In genomic region chr6:160261991-160262718, GRCh38 we compare ENCODE assay signal across 20 cellular contexts. TPM values are rescaled to one million over a fixed set of nuclear protein-coding genes. Genes with fewer than 3 reads are reported as not detected.
A peak's percentile ranks its signal among the peaks of the same experiment; 100 is the strongest.
DNase-seq lines count a peak whose midpoint lies in the region; ATAC-seq, FAIRE-seq and TF ChIP-seq lines count a peak whose summit lies in the region.
"Had no signal": no experiment of that assay in that cellular context is flagged by ENCODE, and none has a peak within 500 bp of the region (broad histone marks: within the 10 kb centered on the region; RNA-seq: fewer than 3 reads in every experiment).

No MANE protein-coding gene starts in this region.

- no peak overlapping the region for H3K4ac ChIP-seq in H1 (replicated peaks; ENCODE audit: insufficient read length, low read depth, low read length)

- H3K9me2 ChIP-seq in Karpas-422 (replicated peaks; ENCODE audit: insufficient read depth, low read length): no peaks in the 10 kb centered on the region

- H3K27ac ChIP-seq in Karpas-422 (ENCODE audit: low read length): no peak overlapping the region
- H3K27ac ChIP-seq in H1 (ENCODE audit: low read depth, low read length): no peak overlapping the region
- H3K27ac ChIP-seq: left lung had no signal

- H3K23me2 ChIP-seq in H1 (ENCODE audit: low read depth, low read length): no peaks in the 10 kb centered on the region

- no peaks in the 10 kb centered on the region for H3K9me3 Mint-ChIP-seq in neural crest cell
- H3K9me3 Mint-ChIP-seq: activated T-helper 1 cell treated with anti-CD3 and anti-CD28 coated beads, Interleukin-12 subunit alpha, Interleukin-12 subunit beta, Interleukin-2, Interleukin-4 antibody, amounts not matched to agents 30 ng/mL and 10 ng/mL and 1 ng/mL, durations not matched to agents 14 hours and 24 hours and 36 hours; natural killer cell had no signal

- no peak overlapping the region for H3K18ac ChIP-seq in H1 (ENCODE audit: extremely low read depth, low read length)

- no peak for TF ChIP-seq EP300 in H1 (IDR thresholded peaks at IDR 0.05; ENCODE audit: borderline replicate concordance in 1 of 2, low read depth in 2 of 2, low read length in 2 of 2)

- H3K79me1 ChIP-seq in H1 (ENCODE audit: low read depth, low read length): no peaks in the 10 kb centered on the region

- peaks cover 9% of the 10 kb centered on the region for H3K4me1 Mint-ChIP-seq in neural crest cell
- H3K4me1 Mint-ChIP-seq: CD14-positive monocyte had no signal

- no peak overlapping the region for H3K56ac ChIP-seq in H1 (replicated peaks; ENCODE audit: insufficient read length, low read depth, low read length)

- H3K4me3 Mint-ChIP-seq in neural crest cell: no peak overlapping the region
- H3K4me3 Mint-ChIP-seq: activated T-helper 1 cell treated with anti-CD3 and anti-CD28 coated beads, Interleukin-12 subunit alpha, Interleukin-12 subunit beta, Interleukin-2, Interleukin-4 antibody, amounts not matched to agents 30 ng/mL and 10 ng/mL and 1 ng/mL, durations not matched to agents 14 hours and 24 hours and 36 hours; CD14-positive monocyte; natural killer cell had no signal

- H2AK5ac ChIP-seq in H1 (ENCODE audit: low read depth, low read length): 0 out of 2 replicates have a peak overlapping the region, but pooled peaks have one; percentile 19

- ATAC-seq in HG03521 (IDR thresholded peaks at IDR 0.05; ENCODE audit: unreplicated experiment): no peak
- no peak for ATAC-seq in GM19397 (IDR thresholded peaks at IDR 0.05; ENCODE audit: unreplicated experiment)
- ATAC-seq: left lung, natural killer cell had no signal

- H3K4me1 ChIP-seq in Karpas-422 (ENCODE audit: low read length): no peaks in the 10 kb centered on the region
- peaks cover 0 to 17% (median 10%) of the 10 kb centered on the region in 4 experiments; a peak in 4 of 7 replicates for H3K4me1 ChIP-seq in H1 (replicated peaks in 1 of 4; ENCODE audit: control insufficient read depth in 3 of 4, insufficient read depth in 4 of 4, low read length in 3 of 4)
- H3K4me1 ChIP-seq: left lung had no signal

- no peak overlapping the region for H2AFZ ChIP-seq in Karpas-422 (ENCODE audit: low read length)
- no peak overlapping the region for H2AFZ ChIP-seq in H1 (ENCODE audit: low read length)

- CTCF ChIA-PET in H1 (lab: Charles Lee; ENCODE audit: partially characterized antibody): interaction anchor here (0.7 to 4.7 kb wide), 15 partner anchors 9 to 189 kb away, joined by 3 to 26 read pairs (median 5); no protein-coding TSS in a partner anchor

- DNase-seq in ELR (ENCODE audit: low read depth) (peak; percentile 37), Karpas-422 (peak; percentile 56), H1 (ENCODE audit: low read depth in 1 of 2, low spot score in 2 of 2) (no peak), neural crest cell (ENCODE audit: low read depth, low spot score) (no peak), NCI-H187 (lab: John Stamatoyannopoulos, UW) (no peak), cerebellum (ENCODE audit: low spot score) (no peak)
- DNase-seq: activated CD4-positive, alpha-beta T cell treated with anti-CD3 and anti-CD28 coated beads, Interleukin-2, amount 50 U/mL, for 4 hours; aorta; effector CD4-positive, alpha-beta T cell; GF-D8; left lung; natural killer cell had no signal

- peak overlapping the region; percentile 74; the same call in 1 of the 2 replicates for H2BK20ac ChIP-seq in H1 (ENCODE audit: low read length)

- POLR2A ChIA-PET in H1 (lab: Charles Lee; ENCODE audit: partially characterized antibody): interaction anchor here (1.3 kb wide), 1 partner anchor 11 kb away, joined by 3 read pairs; no protein-coding TSS in a partner anchor

- H3K27me3 Mint-ChIP-seq in neural crest cell (ENCODE audit: low read depth): no peaks in the 10 kb centered on the region

- 84% methylated on average over 8 of the region's 8 CpGs; no CpG with 5 or more reads in 1 of the 2 experiments for WGBS in H1 (ENCODE audit: extremely low coverage in 1 of 2, insufficient coverage in 1 of 2, insufficient read length in 1 of 2, insufficient replicate concordance in 2 of 2, low coverage in 1 of 2, low lambda C conversion rate in 2 of 2, missing lambda C conversion rate in 1 of 2), 2 experiments

- FAIRE-seq in H1 (lab: Jason Lieb, UNC): no peak

- peak; percentile 7 to 51 (median 44) for TF ChIP-seq CTCF in H1 (IDR thresholded peaks at IDR 0.05; ENCODE audit: control extremely low read depth in 1 of 3, insufficient read depth in 1 of 3, low read depth in 1 of 3, low read length in 3 of 3)
- peak; percentile 38 for TF ChIP-seq CTCF in neural crest cell (conservative IDR thresholded peaks at IDR 0.05)

- H2BK15ac ChIP-seq in H1 (ENCODE audit: low read length): no peak overlapping the region

- H3K36me3 ChIP-seq in Karpas-422 (ENCODE audit: insufficient read depth, low read length): no peaks in the 10 kb centered on the region
- H3K36me3 ChIP-seq in H1 (ENCODE audit: control insufficient read depth in 2 of 4, insufficient read depth in 4 of 4, low read length in 3 of 4): no peaks in the 10 kb centered on the region
- H3K36me3 ChIP-seq: left lung had no signal

- H4K91ac ChIP-seq in H1 (replicated peaks; ENCODE audit: insufficient read length, low read length): no peak overlapping the region

- H4K8ac ChIP-seq in H1 (ENCODE audit: extremely low read depth, insufficient read depth, low read length): no peak overlapping the region

- H2BK5ac ChIP-seq in H1 (ENCODE audit: low read depth, low read length): no peak overlapping the region

- H3K4me2 ChIP-seq in Karpas-422 (ENCODE audit: low read depth, low read length, poor library complexity, severe bottlenecking) (no peak overlapping the region), H1 (ENCODE audit: insufficient read depth in 1 of 2, low read depth in 2 of 2, low read length in 2 of 2) (no peak overlapping the region)

- no peak overlapping the region for H2BK120ac ChIP-seq in H1 (replicated peaks; ENCODE audit: low read depth, low read length)

- H3K4me3 ChIP-seq in Karpas-422 (ENCODE audit: low read length) (no peak overlapping the region), H1 (ENCODE audit: extremely low read depth in 1 of 4, insufficient read depth in 2 of 4, low read depth in 3 of 4, low read length in 4 of 4) (no peak overlapping the region)
- H3K4me3 ChIP-seq: left lung had no signal

- no peak overlapping the region for H4K5ac ChIP-seq in H1 (ENCODE audit: insufficient read length, low read depth, low read length)

- peak in 1 of 2 experiments; percentile 46; a peak in 2 of 4 replicates for TF ChIP-seq RAD21 in H1 (IDR thresholded peaks at IDR 0.05 in 1 of 2, conservative IDR thresholded peaks at IDR 0.05 in 1 of 2; ENCODE audit: low read depth in 2 of 2, low read length in 2 of 2)

- H3K27me3 ChIP-seq in Karpas-422 (ENCODE audit: low read length) (no peaks in the 10 kb centered on the region), H1 (replicated peaks in 1 of 4; ENCODE audit: control insufficient read depth in 3 of 4, extremely low read depth in 1 of 4, insufficient read depth in 3 of 4, low read length in 3 of 4) (peaks cover 0 to 3% (median 0%) of the 10 kb centered on the region in 4 experiments; a peak in 1 of 7 replicates)

- no peak for TF ChIP-seq POLR2A in H1 (IDR thresholded peaks at IDR 0.05; ENCODE audit: control extremely low read depth in 1 of 2, low read depth in 2 of 2, low read length in 2 of 2)

- no peak overlapping the region for H3K23ac ChIP-seq in H1 (ENCODE audit: insufficient read length)

- H3K9ac ChIP-seq in Karpas-422 (ENCODE audit: low read length): no peak overlapping the region
- H3K9ac ChIP-seq in H1 (replicated peaks in 1 of 4; ENCODE audit: extremely low read depth in 1 of 4, low read depth in 3 of 4, low read length in 3 of 4): no peak overlapping the region

- H2BK12ac ChIP-seq in H1 (ENCODE audit: low read depth, low read length): no peak overlapping the region

- no peaks in the 10 kb centered on the region for H3K36me3 Mint-ChIP-seq in neural crest cell (ENCODE audit: low read depth)
- H3K36me3 Mint-ChIP-seq: CD14-positive monocyte, natural killer cell had no signal

- no peaks in the 10 kb centered on the region for H4K20me1 ChIP-seq in Karpas-422 (ENCODE audit: insufficient read depth, low read depth, low read length)
- no peaks in the 10 kb centered on the region for H4K20me1 ChIP-seq in H1 (replicated peaks in 1 of 2; ENCODE audit: control insufficient read depth in 1 of 2, insufficient read depth in 2 of 2, low read length in 2 of 2)

- H3K14ac ChIP-seq in H1 (ENCODE audit: insufficient read length): no peak overlapping the region

- H3K27ac Mint-ChIP-seq in neural crest cell (ENCODE audit: unreplicated experiment): no peak overlapping the region
- H3K27ac Mint-ChIP-seq: activated T-helper 1 cell treated with anti-CD3 and anti-CD28 coated beads, Interleukin-12 subunit alpha, Interleukin-12 subunit beta, Interleukin-2, Interleukin-4 antibody, amounts not matched to agents 30 ng/mL and 10 ng/mL and 1 ng/mL, durations not matched to agents 14 hours and 24 hours and 36 hours; natural killer cell had no signal

- H3K9me3 ChIP-seq in Karpas-422 (ENCODE audit: low read length) (no peaks in the 10 kb centered on the region), H1 (ENCODE audit: insufficient read depth in 2 of 2, low read depth in 1 of 2, low read length in 1 of 2) (no peaks in the 10 kb centered on the region)
- H3K9me3 ChIP-seq: left lung had no signal

- no peaks in the 10 kb centered on the region for H3K79me2 ChIP-seq in Karpas-422 (ENCODE audit: low read length)
- no peaks in the 10 kb centered on the region for H3K79me2 ChIP-seq in H1 (ENCODE audit: control insufficient read depth in 1 of 2, insufficient read depth in 2 of 2, low read length in 2 of 2)

TF ChIP-seq in H1, 55 proteins besides CTCF, POLR2A, EP300 and RAD21 (continues in another document):
- no peak for TF ChIP-seq RNF2 (IDR thresholded peaks at IDR 0.05; ENCODE audit: borderline replicate concordance, low read depth, low read length, missing control alignments, poor library complexity, severe bottlenecking)
- no peak for TF ChIP-seq BCL11A (IDR thresholded peaks at IDR 0.05; ENCODE audit: low read depth in 2 of 2, low read length in 2 of 2)
- TF ChIP-seq TCF12 (IDR thresholded peaks at IDR 0.05; ENCODE audit: low read depth, low read length): no peak
- TF ChIP-seq EGR1 (IDR thresholded peaks at IDR 0.05; ENCODE audit: borderline replicate concordance, low read depth, low read length): no peak
- no peak for TF ChIP-seq POLR2AphosphoS5 (IDR thresholded peaks at IDR 0.05; ENCODE audit: low read depth, low read length)

RNA-seq across cellular contexts. Expression of gene SLC22A2, which starts 3.5 kb away (rescaled TPM):
- total RNA-seq in Karpas-422 (2014; rRNA removed; shearing (Covaris generic); ENCODE audit: low replicate concordance): not detected in 2 replicates
- 1.2 and 1.4 TPM in 2 replicates for total RNA-seq in H1 (2021; fragmentation: NEBNext Ultra II Directional; extraction: Animal tissue kit (Norgen Biotek cat#: 25700))
- polyA plus RNA-seq in H1 (2011; rRNA removed): 0.23 TPM in 1 of 2 replicates, not detected in the other
- polyA plus RNA-seq in H1 (2011; cell fraction: cytosol; rRNA removed): 0.23 TPM
- 0.24 TPM for polyA plus RNA-seq in H1 (2011; cell fraction: nucleus; rRNA removed)
- polyA plus RNA-seq in H1 (2012, experiment 1 of 2): 0.24 to 0.57 TPM (median 0.31 TPM) in 4 replicates
- not detected for polyA plus RNA-seq in H1 (2012, experiment 2 of 2)
- polyA plus RNA-seq in H1 (2013, experiment 1 of 2): 0.75 TPM
- polyA plus RNA-seq in H1 (2013, experiment 2 of 2): 0.75 TPM
- polyA minus RNA-seq in H1 (2011; rRNA and poly(A)+ RNA removed): 0.28 and 1.2 TPM in 2 replicates
- not detected for polyA minus RNA-seq in H1 (2011; cell fraction: cytosol; rRNA and poly(A)+ RNA removed)
- 0.40 TPM for polyA minus RNA-seq in H1 (2011; cell fraction: nucleus; rRNA and poly(A)+ RNA removed)
- total RNA-seq in neural crest cell (not detected in 2 replicates), cerebellum (0.36 TPM)
- total RNA-seq: activated T-helper 1 cell treated with anti-CD3 and anti-CD28 coated beads, Interleukin-12 subunit alpha, Interleukin-12 subunit beta, Interleukin-2, Interleukin-4 antibody, amounts not matched to agents 30 ng/mL and 10 ng/mL and 1 ng/mL, durations not matched to agents 14 hours and 24 hours and 36 hours; glomerular endothelial cell; left lung; M059J; natural killer cell; subcutaneous adipose tissue; T-helper 1 cell treated with Interleukin-12 subunit alpha and Interleukin-12 subunit beta and Interleukin-4 antibody, amounts not matched to agents 30 ng/mL and 1 ng/mL, for 36 hours had no signal
- polyA plus RNA-seq: CD14-positive monocyte had no signal

Comparison
In these comparisons a context has a peak if more than half of its experiments do, and no peak if none do; other contexts are left out.
1. DNase-seq: peak in ELR (single experiment) and Karpas-422 (single experiment); none in H1 (0 of 2), neural crest cell (single experiment), NCI-H187 (0 of 2) and cerebellum (single experiment).